Comparison of ENCODE assay signal across 12 cellular contexts in genomic region chr14:100292301-100292775, GRCh38. TPM values are rescaled to one million over a fixed set of nuclear protein-coding genes. Genes with fewer than 3 reads are reported as not detected.
"Had no signal": no experiment of that assay in that cellular context is flagged by ENCODE, and none has a peak within 500 bp of the region (broad histone marks: within the 10 kb centered on the region; RNA-seq: fewer than 3 reads in every experiment).

No MANE protein-coding gene starts in this region.

- H3K27ac ChIP-seq: brain microvascular endothelial cell, ovary, tibial nerve had no signal

- H3K36me3 ChIP-seq: ovary had no signal

- DNase-seq: activated CD4-positive, alpha-beta memory T cell treated with anti-CD3 and anti-CD28 coated beads, Interleukin-2, amount 10 ng/mL, durations not matched to agents 7 days and 5 days; activated CD4-positive, alpha-beta T cell treated with anti-CD3 and anti-CD28 coated beads for 36 hours; amygdala; brain microvascular endothelial cell; cerebellar nuclear complex; left cardiac atrium; stimulated activated CD4-positive, alpha-beta T cell treated with anti-CD3 and anti-CD28 coated beads, Interleukin-4, amount 100 ng/mL, for 4 hours had no signal

- H3K4me3 ChIP-seq: dorsolateral prefrontal cortex, ovary, tibial nerve had no signal

- ATAC-seq: activated CD4-positive, alpha-beta T cell treated with anti-CD3 and anti-CD28 coated beads for 36 hours; left cardiac atrium had no signal

- H3K9me3 ChIP-seq: ovary, tibial nerve had no signal

- H3K27me3 ChIP-seq: brain microvascular endothelial cell, dorsolateral prefrontal cortex, ovary, tibial nerve had no signal

RNA-seq across cellular contexts. Expression of gene SLC25A47, which starts 30.8 kb away (rescaled TPM):
- total RNA-seq: activated CD4-positive, alpha-beta memory T cell treated with anti-CD3 and anti-CD28 coated beads, Interleukin-2, amount 10 ng/mL, durations not matched to agents 7 days and 5 days; activated CD4-positive, alpha-beta T cell treated with anti-CD3 and anti-CD28 coated beads for 36 hours; glomerular endothelial cell; left cardiac atrium; ovary had no signal
- polyA plus RNA-seq: neural cell, ovary had no signal
